ENCODE assay signal across 10 cellular contexts in the genomic region with DNA sequence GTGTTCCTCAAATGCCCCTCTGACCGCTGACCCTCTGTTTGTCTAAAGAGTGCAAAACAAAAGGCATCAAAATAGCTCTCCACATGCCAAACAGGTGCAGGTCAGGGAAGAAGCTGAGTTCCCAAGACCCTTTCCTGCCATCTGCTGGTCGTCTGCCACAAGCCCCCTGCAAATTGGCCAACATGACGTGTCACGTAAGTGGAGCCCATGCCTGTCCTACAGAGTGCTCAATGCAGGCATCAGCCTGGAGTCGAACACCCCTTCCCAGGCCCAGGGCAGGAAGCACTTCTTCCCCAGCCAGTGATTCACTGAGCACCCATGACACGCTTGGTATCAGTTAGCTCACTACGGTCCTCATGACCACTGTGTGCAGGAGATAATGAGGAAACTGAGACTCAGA. TPM values are rescaled to one million over a fixed set of nuclear protein-coding genes. Genes with fewer than 3 reads are reported as not detected.
DNase-seq lines count a peak whose midpoint lies in the region; ATAC-seq and TF ChIP-seq lines count a peak whose summit lies in the region.
"Had no signal": no experiment of that assay in that cellular context is flagged by ENCODE, and none has a peak within 500 bp of the region (broad histone marks: within the 10 kb centered on the region; RNA-seq: fewer than 3 reads in every experiment).

No MANE protein-coding gene starts in this region.

- intact Hi-C loops in left ventricle myocardium inferior (cut with micrococcal nuclease) = no loop called here
- intact Hi-C loops in left ventricle myocardium superior (cut with micrococcal nuclease) = no loop called here

- no peak overlapping the region for H3K4me3 Mint-ChIP-seq in endodermal cell
- no peak overlapping the region for H3K4me3 Mint-ChIP-seq in type B pancreatic cell
- no peak overlapping the region for H3K4me3 Mint-ChIP-seq in T-cell

- H3K9me3 Mint-ChIP-seq in endodermal cell = no peaks in the 10 kb centered on the region
- no peaks in the 10 kb centered on the region for H3K9me3 Mint-ChIP-seq in type B pancreatic cell
- no peaks in the 10 kb centered on the region for H3K9me3 Mint-ChIP-seq in T-cell

- H3K4me1 Mint-ChIP-seq in endodermal cell (no peaks in the 10 kb centered on the region), type B pancreatic cell (ENCODE audit: unreplicated experiment) (no peaks in the 10 kb centered on the region), T-cell (no peaks in the 10 kb centered on the region)

- no peaks in the 10 kb centered on the region for H3K9me3 ChIP-seq in left ventricle myocardium inferior (replicated peaks)
- no peaks in the 10 kb centered on the region for H3K9me3 ChIP-seq in endodermal cell (ENCODE audit: control insufficient read depth, low read length)
- H3K9me3 ChIP-seq: vagina had no signal

- H3K27ac Mint-ChIP-seq in endodermal cell (no peak overlapping the region), type B pancreatic cell (no peak overlapping the region), T-cell (no peak overlapping the region)

- DNase-seq in left ventricle myocardium inferior = no peak
- no peak for DNase-seq in left ventricle myocardium superior
- peak; percentile 24 for DNase-seq in NCI-H69 (lab: John Stamatoyannopoulos, UW)
- DNase-seq in endodermal cell = peak; percentile 92
- DNase-seq in type B pancreatic cell (ENCODE audit: extremely low spot score, unreplicated experiment) = peak; percentile 67
- no peak for DNase-seq in T-cell

- H3K36me3 ChIP-seq in left ventricle myocardium inferior (no peaks in the 10 kb centered on the region), endodermal cell (ENCODE audit: control insufficient read depth, insufficient read depth, low read length) (no peaks in the 10 kb centered on the region)
- H3K36me3 ChIP-seq: vagina had no signal

- 46% methylated on average over 6 to 7 of the region's 7 CpGs for WGBS in endodermal cell (ENCODE audit: insufficient coverage in 1 of 2, insufficient read length in 1 of 2), 2 experiments

- H3K27me3 Mint-ChIP-seq in endodermal cell (ENCODE audit: insufficient read depth) = peaks cover 22% of the 10 kb centered on the region
- H3K27me3 Mint-ChIP-seq in type B pancreatic cell = peaks cover 4% of the 10 kb centered on the region
- no peaks in the 10 kb centered on the region for H3K27me3 Mint-ChIP-seq in T-cell

- ATAC-seq in left ventricle myocardium superior (no peak), HG02759 (IDR thresholded peaks at IDR 0.05; ENCODE audit: unreplicated experiment) (no peak), T-cell (replicated peaks in 1 of 4) (no peak), HG03354 (IDR thresholded peaks at IDR 0.05; ENCODE audit: poor library complexity, severe bottlenecking, unreplicated experiment) (no peak)
- ATAC-seq: esophagus mucosa had no signal

- TF ChIP-seq CTCF in left ventricle myocardium inferior (IDR thresholded peaks at IDR 0.05; ENCODE audit: borderline replicate concordance) (peak; percentile 35), endodermal cell (conservative IDR thresholded peaks at IDR 0.05) (peak; percentile 87), type B pancreatic cell (conservative IDR thresholded peaks at IDR 0.05) (peak; percentile 74)

- POLR2A ChIA-PET in T-cell (lab: Charles Lee) = no interaction called here

- no peaks in the 10 kb centered on the region for H3K27me3 ChIP-seq in left ventricle myocardium inferior (ENCODE audit: low read depth)
- no peaks in the 10 kb centered on the region for H3K27me3 ChIP-seq in endodermal cell (ENCODE audit: control insufficient read depth, insufficient read depth, low read length, poor library complexity, severe bottlenecking)
- H3K27me3 ChIP-seq: vagina had no signal

- H3K27ac ChIP-seq in left ventricle myocardium inferior (replicated peaks) (no peak overlapping the region), endodermal cell (ENCODE audit: low read depth, low read length) (peak overlapping the region; percentile 4)
- H3K27ac ChIP-seq: vagina had no signal

- H3K4me1 ChIP-seq in left ventricle myocardium inferior = no peaks in the 10 kb centered on the region
- H3K4me1 ChIP-seq in endodermal cell (ENCODE audit: control insufficient read depth, insufficient read depth, low read length) = no peaks in the 10 kb centered on the region
- H3K4me1 ChIP-seq: vagina had no signal

- H3K9ac ChIP-seq in endodermal cell (ENCODE audit: extremely low read depth, low read length, poor library complexity, severe bottlenecking) = no peak overlapping the region

- H3K4me3 ChIP-seq in left ventricle myocardium inferior (no peak overlapping the region), endodermal cell (ENCODE audit: low read length) (no peak overlapping the region)
- H3K4me3 ChIP-seq: vagina had no signal

- H3K36me3 Mint-ChIP-seq in endodermal cell (ENCODE audit: low read depth) = no peaks in the 10 kb centered on the region
- no peaks in the 10 kb centered on the region for H3K36me3 Mint-ChIP-seq in type B pancreatic cell
- no peaks in the 10 kb centered on the region for H3K36me3 Mint-ChIP-seq in T-cell

- CTCF ChIA-PET in T-cell (lab: Charles Lee) = no interaction called here

RNA-seq across cellular contexts. Expression of gene TMEM72, which starts 14.1 kb away (rescaled TPM):
- total RNA-seq in left ventricle myocardium inferior = not detected
- total RNA-seq in left ventricle myocardium superior = not detected
- total RNA-seq in endodermal cell = not detected
- 0.21 TPM for polyA plus RNA-seq in endodermal cell (2013, experiment 1 of 2)
- polyA plus RNA-seq in endodermal cell (2013, experiment 2 of 2) = 0.12 TPM
- total RNA-seq in type B pancreatic cell (ENCODE audit: low replicate concordance) = 0.40 and 1.2 TPM in 2 replicates
- under 1 TPM in 1 of 5 donors, not detected in 4; 0.13 TPM for total RNA-seq in T-cell
- total RNA-seq: esophagus mucosa, vagina had no signal

RNA-seq across cellular contexts. Expression of gene RASSF4, which starts 34.4 kb away (rescaled TPM):
- 103 TPM for total RNA-seq in left ventricle myocardium inferior
- total RNA-seq in left ventricle myocardium superior = 93.5 TPM
- total RNA-seq in endodermal cell = 10 to 100 TPM in 1 of 2 donors, 1 to 10 TPM in 1; 5.2 to 14.1 TPM
- polyA plus RNA-seq in endodermal cell (2013, experiment 1 of 2) = 17.2 TPM
- polyA plus RNA-seq in endodermal cell (2013, experiment 2 of 2) = 20.0 TPM
- 22.7 and 27.9 TPM in 2 replicates for total RNA-seq in type B pancreatic cell (ENCODE audit: low replicate concordance)
- total RNA-seq in T-cell = 1 to 10 TPM in 4 of 5 donors, under 1 TPM in 1; 0.55 to 2.8 (median 1.7) TPM

RNA-seq across cellular contexts. Expression of gene DEPP1, which starts 53.4 kb away (rescaled TPM):
- total RNA-seq in left ventricle myocardium inferior = 27.5 TPM
- 32.2 TPM for total RNA-seq in left ventricle myocardium superior
- 1 to 10 TPM; 1.3 to 2.6 TPM for total RNA-seq in endodermal cell
- 0.89 TPM for polyA plus RNA-seq in endodermal cell (2013, experiment 1 of 2)
- polyA plus RNA-seq in endodermal cell (2013, experiment 2 of 2) = 1.2 TPM
- total RNA-seq in type B pancreatic cell (ENCODE audit: low replicate concordance) = 25.7 and 53.0 TPM in 2 replicates
- total RNA-seq in T-cell = under 1 TPM in 3 of 5 donors, not detected in 2; 0.30 to 0.66 (median 0.35) TPM

Comparison
In these comparisons a context has a peak if more than half of its experiments do, and no peak if none do; other contexts are left out.
1. DNase-seq: peak in NCI-H69 (single experiment), endodermal cell (single experiment) and type B pancreatic cell (single experiment); none in left ventricle myocardium inferior (single experiment), left ventricle myocardium superior (single experiment) and T-cell (0 of 34).
2. CTCF ChIP-seq: peak in every context shown above with its lines; median percentile 87 in endodermal cell; 74 in type B pancreatic cell; 35 in left ventricle myocardium inferior.